ENCODE assay signal across 10 cellular contexts in genomic region chr7:7169296-7169695, GRCh38.
"Had no signal": no experiment of that assay in that cellular context is flagged by ENCODE, and none has a peak within 500 bp of the region (broad histone marks: within the 10 kb centered on the region; RNA-seq: fewer than 3 reads in every experiment).

No MANE protein-coding gene starts in this region.

- DNase-seq: GM23248, GOT3, H7, HFFc6, IMR-90, KG1 had no signal

- H3K4me1 ChIP-seq: HAP-1 had no signal

- FAIRE-seq: K562 had no signal

- H3K9me3 ChIP-seq: HAP-1 had no signal

- H2AFZ ChIP-seq: GM23248 had no signal

- H3K4me3 ChIP-seq: GM23248, HAP-1, K562 had no signal

- H3K36me3 ChIP-seq: HAP-1 had no signal

- H3K9ac ChIP-seq: GM23248 had no signal

- ATAC-seq: HCT116, K562 had no signal

- H3K27ac ChIP-seq: GM23248, HL-60 had no signal

- H3K4me3 Mint-ChIP-seq: HFFc6 had no signal

- H3K27ac Mint-ChIP-seq: HFFc6 had no signal
